ENCODE assay signal across 11 cellular contexts in the genomic region with DNA sequence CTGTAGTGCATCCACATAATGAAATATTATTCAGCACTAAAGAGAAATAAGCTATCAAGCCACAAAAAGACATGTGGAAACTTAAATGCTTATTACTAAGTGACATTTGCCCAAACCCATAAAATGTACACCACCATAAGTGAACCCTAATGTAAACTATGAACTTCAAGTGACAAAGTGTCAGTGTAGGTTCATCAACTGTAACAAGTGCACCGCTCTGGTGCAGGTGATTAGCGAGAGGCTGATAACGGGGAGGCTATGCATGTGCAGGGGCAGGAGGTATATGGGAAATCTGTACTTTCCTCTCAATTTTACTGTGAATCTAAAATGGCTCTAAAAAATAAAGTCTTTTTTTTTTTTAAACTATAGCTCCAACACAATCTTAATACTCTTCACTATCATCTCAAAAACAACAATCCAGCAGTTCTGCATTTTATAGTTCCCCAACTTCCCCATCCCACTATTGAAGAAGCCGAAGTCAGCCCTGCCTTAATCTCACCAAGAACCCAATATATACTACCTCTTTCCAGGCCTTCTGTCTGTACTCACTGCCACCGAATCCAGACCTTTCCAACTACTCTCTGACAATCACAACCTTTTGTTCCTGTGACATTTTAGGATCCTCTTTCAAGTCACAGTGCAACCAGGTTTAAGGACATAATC. TPM values are rescaled to one million over a fixed set of nuclear protein-coding genes. Genes with fewer than 3 reads are reported as not detected.
A peak's percentile ranks its signal among the peaks of the same experiment; 100 is the strongest.
DNase-seq lines count a peak whose midpoint lies in the region; ATAC-seq and TF ChIP-seq lines count a peak whose summit lies in the region.
"Had no signal": no experiment of that assay in that cellular context is flagged by ENCODE, and none has a peak within 500 bp of the region (broad histone marks: within the 10 kb centered on the region; RNA-seq: fewer than 3 reads in every experiment).

No MANE protein-coding gene starts in this region.

- intact Hi-C loops in CD8-positive, alpha-beta T cell (cut with DNase I, micrococcal nuclease) = loop anchor here (5.0 to 10.0 kb wide), 2 partner anchors 34 to 222 kb away; a partner anchor contains a TSS
- intact Hi-C loops in MCF 10A (cut with micrococcal nuclease) = no loop called here

- no peaks in the 10 kb centered on the region for H3K36me3 ChIP-seq in CD8-positive, alpha-beta T cell (ENCODE audit: insufficient read depth, low read length)

- no peaks in the 10 kb centered on the region for H3K27me3 ChIP-seq in CD8-positive, alpha-beta T cell (ENCODE audit: insufficient read depth, low read length)

- H3K27ac ChIP-seq in CD8-positive, alpha-beta T cell (ENCODE audit: low read depth, low read length) = no peak overlapping the region

- no peak overlapping the region for H3K4me3 ChIP-seq in CD8-positive, alpha-beta T cell (ENCODE audit: low read depth, low read length)
- H3K4me3 ChIP-seq: smooth muscle cell had no signal

- ATAC-seq in CD8-positive, alpha-beta T cell = no peak
- ATAC-seq in WTC11 = no peak
- no peak for ATAC-seq in HG03460 (IDR thresholded peaks at IDR 0.05; ENCODE audit: unreplicated experiment)
- no peak for ATAC-seq in HG03378 (IDR thresholded peaks at IDR 0.05; ENCODE audit: unreplicated experiment)

- peaks cover 34% of the 10 kb centered on the region for H3K36me3 Mint-ChIP-seq in CD8-positive, alpha-beta T cell
- peaks cover 4% of the 10 kb centered on the region; the same call in 1 of the 2 replicates for H3K36me3 Mint-ChIP-seq in WTC11
- peaks cover 11% of the 10 kb centered on the region for H3K36me3 Mint-ChIP-seq in mesothelial cell of epicardium
- H3K36me3 Mint-ChIP-seq in MCF 10A (ENCODE audit: insufficient read depth, unreplicated experiment) = peaks cover 60% of the 10 kb centered on the region

- no peaks in the 10 kb centered on the region for H3K9me3 Mint-ChIP-seq in CD8-positive, alpha-beta T cell
- H3K9me3 Mint-ChIP-seq in WTC11 = peaks cover 4% of the 10 kb centered on the region; the same call in 1 of the 2 replicates
- H3K9me3 Mint-ChIP-seq in mesothelial cell of epicardium = peaks cover 4% of the 10 kb centered on the region
- no peaks in the 10 kb centered on the region for H3K9me3 Mint-ChIP-seq in MCF 10A (ENCODE audit: unreplicated experiment)

- peak overlapping the region; percentile 88 for H3K27ac Mint-ChIP-seq in CD8-positive, alpha-beta T cell
- peak overlapping the region; percentile 59; the same call in 1 of the 2 replicates for H3K27ac Mint-ChIP-seq in WTC11
- H3K27ac Mint-ChIP-seq in mesothelial cell of epicardium = peak overlapping the region; percentile 96
- H3K27ac Mint-ChIP-seq in MCF 10A (ENCODE audit: low read depth, unreplicated experiment) = no peak overlapping the region

- CTCF ChIA-PET in CD8-positive, alpha-beta T cell (lab: Charles Lee) = interaction anchor here (0.7 kb wide), 1 partner anchor 264 kb away, joined by 3 read pairs; no protein-coding TSS in a partner anchor
- CTCF ChIA-PET in WTC11 (lab: Charles Lee) (no interaction called here), MCF 10A (lab: Yijun Ruan, JAX) (interaction anchor here (0.7 kb wide), 1 partner anchor 24 kb away, joined by 3 read pairs; no protein-coding TSS in a partner anchor)

- no peaks in the 10 kb centered on the region for H3K27me3 Mint-ChIP-seq in CD8-positive, alpha-beta T cell (ENCODE audit: low read depth)
- H3K27me3 Mint-ChIP-seq in WTC11 (ENCODE audit: low read depth) (no peaks in the 10 kb centered on the region), mesothelial cell of epicardium (ENCODE audit: low read depth) (no peaks in the 10 kb centered on the region), MCF 10A (ENCODE audit: insufficient read depth, unreplicated experiment) (no peaks in the 10 kb centered on the region)

- H3K9me3 ChIP-seq in CD8-positive, alpha-beta T cell (ENCODE audit: low read length) = no peaks in the 10 kb centered on the region

- H3K4me3 Mint-ChIP-seq in CD8-positive, alpha-beta T cell = peak overlapping the region; percentile 35
- H3K4me3 Mint-ChIP-seq in WTC11 (no peak overlapping the region), mesothelial cell of epicardium (no peak overlapping the region), MCF 10A (ENCODE audit: unreplicated experiment) (no peak overlapping the region)

- TF ChIP-seq CTCF in CD8-positive, alpha-beta T cell (IDR thresholded peaks at IDR 0.05) = no peak
- TF ChIP-seq CTCF in WTC11 (IDR thresholded peaks at IDR 0.05) (no peak), mesothelial cell of epicardium (IDR thresholded peaks at IDR 0.05; ENCODE audit: unreplicated experiment) (no peak), MCF 10A (IDR thresholded peaks at IDR 0.05; ENCODE audit: unreplicated experiment) (no peak)

- no peak for DNase-seq in CD8-positive, alpha-beta T cell
- DNase-seq in Kasumi-1 (lab: John Stamatoyannopoulos, UW) = peak; percentile 49
- DNase-seq in WTC11 (ENCODE audit: low spot score) = no peak
- no peak for DNase-seq in mesothelial cell of epicardium (ENCODE audit: low spot score in 2 of 2, unreplicated experiment in 2 of 2)
- no peak for DNase-seq in NCI-H128 (lab: John Stamatoyannopoulos, UW; ENCODE audit: unreplicated experiment)
- no peak for DNase-seq in MCF 10A (ENCODE audit: unreplicated experiment)
- DNase-seq: activated T-cell treated with anti-CD3 and anti-CD28 coated beads for 4 hours, cerebellar nuclear complex had no signal

- peaks cover 86% of the 10 kb centered on the region for H3K4me1 ChIP-seq in CD8-positive, alpha-beta T cell (ENCODE audit: insufficient read depth, low read length)

- no TSS peak for BruUV-seq in MCF 10A (replicated peaks; lab: Mats Ljungman, UMichigan)

- peaks cover 86% of the 10 kb centered on the region for H3K4me1 Mint-ChIP-seq in CD8-positive, alpha-beta T cell (ENCODE audit: low read depth)
- H3K4me1 Mint-ChIP-seq in WTC11 = peaks cover 35% of the 10 kb centered on the region
- peaks cover 54% of the 10 kb centered on the region for H3K4me1 Mint-ChIP-seq in mesothelial cell of epicardium
- H3K4me1 Mint-ChIP-seq in MCF 10A (ENCODE audit: insufficient read depth, unreplicated experiment) = peaks cover 37% of the 10 kb centered on the region

- POLR2A ChIA-PET in CD8-positive, alpha-beta T cell (lab: Charles Lee) = no interaction called here
- POLR2A ChIA-PET in WTC11 (lab: Charles Lee) (no interaction called here), MCF 10A (lab: Yijun Ruan, JAX) (interaction anchor here (0.7 to 3.4 kb wide), 6 partner anchors 10 to 315 kb away, joined by 3 to 15 read pairs (median 3); a partner anchor contains a TSS)

TF ChIP-seq in WTC11, 78 proteins besides CTCF, POLR2A, EP300 and RAD21:
- no peak for TF ChIP-seq FOXK1 (CRISPR knock-in tag; IDR thresholded peaks at IDR 0.05)
- no peak for TF ChIP-seq TEAD4 (CRISPR knock-in tag; IDR thresholded peaks at IDR 0.05)
- TF ChIP-seq, protein P1, sequence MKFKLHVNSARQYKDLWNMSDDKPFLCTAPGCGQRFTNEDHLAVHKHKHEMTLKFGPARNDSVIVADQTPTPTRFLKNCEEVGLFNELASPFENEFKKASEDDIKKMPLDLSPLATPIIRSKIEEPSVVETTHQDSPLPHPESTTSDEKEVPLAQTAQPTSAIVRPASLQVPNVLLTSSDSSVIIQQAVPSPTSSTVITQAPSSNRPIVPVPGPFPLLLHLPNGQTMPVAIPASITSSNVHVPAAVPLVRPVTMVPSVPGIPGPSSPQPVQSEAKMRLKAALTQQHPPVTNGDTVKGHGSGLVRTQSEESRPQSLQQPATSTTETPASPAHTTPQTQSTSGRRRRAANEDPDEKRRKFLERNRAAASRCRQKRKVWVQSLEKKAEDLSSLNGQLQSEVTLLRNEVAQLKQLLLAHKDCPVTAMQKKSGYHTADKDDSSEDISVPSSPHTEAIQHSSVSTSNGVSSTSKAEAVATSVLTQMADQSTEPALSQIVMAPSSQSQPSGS (CRISPR knock-in tag; IDR thresholded peaks at IDR 0.05; ENCODE audit: borderline replicate concordance, low read depth) = no peak
- TF ChIP-seq FOXJ3 (CRISPR knock-in tag; IDR thresholded peaks at IDR 0.05; ENCODE audit: borderline replicate concordance) = no peak
- TF ChIP-seq ELF4 (CRISPR knock-in tag; IDR thresholded peaks at IDR 0.05; ENCODE audit: low read depth) = no peak
- no peak for TF ChIP-seq ZNF671 (CRISPR knock-in tag; IDR thresholded peaks at IDR 0.05)
- TF ChIP-seq, protein P2, sequence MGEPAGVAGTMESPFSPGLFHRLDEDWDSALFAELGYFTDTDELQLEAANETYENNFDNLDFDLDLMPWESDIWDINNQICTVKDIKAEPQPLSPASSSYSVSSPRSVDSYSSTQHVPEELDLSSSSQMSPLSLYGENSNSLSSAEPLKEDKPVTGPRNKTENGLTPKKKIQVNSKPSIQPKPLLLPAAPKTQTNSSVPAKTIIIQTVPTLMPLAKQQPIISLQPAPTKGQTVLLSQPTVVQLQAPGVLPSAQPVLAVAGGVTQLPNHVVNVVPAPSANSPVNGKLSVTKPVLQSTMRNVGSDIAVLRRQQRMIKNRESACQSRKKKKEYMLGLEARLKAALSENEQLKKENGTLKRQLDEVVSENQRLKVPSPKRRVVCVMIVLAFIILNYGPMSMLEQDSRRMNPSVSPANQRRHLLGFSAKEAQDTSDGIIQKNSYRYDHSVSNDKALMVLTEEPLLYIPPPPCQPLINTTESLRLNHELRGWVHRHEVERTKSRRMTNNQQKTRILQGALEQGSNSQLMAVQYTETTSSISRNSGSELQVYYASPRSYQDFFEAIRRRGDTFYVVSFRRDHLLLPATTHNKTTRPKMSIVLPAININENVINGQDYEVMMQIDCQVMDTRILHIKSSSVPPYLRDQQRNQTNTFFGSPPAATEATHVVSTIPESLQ (CRISPR knock-in tag; IDR thresholded peaks at IDR 0.05) = no peak
- TF ChIP-seq GRHL2 (CRISPR knock-in tag; IDR thresholded peaks at IDR 0.05; ENCODE audit: insufficient replicate concordance, severe bottlenecking) = no peak
- no peak for TF ChIP-seq SMAD3 (CRISPR knock-in tag; IDR thresholded peaks at IDR 0.05; ENCODE audit: borderline replicate concordance)

RNA-seq across cellular contexts. Expression of a gene that starts 22.6 kb away (rescaled TPM):
- 100 to 1,000 TPM; 308 to 313 TPM for total RNA-seq in CD8-positive, alpha-beta T cell
- total RNA-seq in WTC11 (2021) (17.4 to 19.3 TPM (median 18.7 TPM) in 3 replicates), mesothelial cell of epicardium (76.9 to 78.0 TPM (median 77.4 TPM) in 3 replicates), MCF 10A (2022) (73.7 and 82.1 TPM in 2 replicates)

Comparison
In these comparisons a context has a peak if more than half of its experiments do, and no peak if none do; other contexts are left out.
1. DNase-seq: peak in Kasumi-1 (2 of 2); none in CD8-positive, alpha-beta T cell (0 of 7), WTC11 (single experiment), mesothelial cell of epicardium (0 of 2), NCI-H128 (single experiment) and MCF 10A (single experiment).